9 cellular contexts compared by ENCODE assay signal in genomic region chr1:15799004-15799867, GRCh38.
A peak's percentile ranks its signal among the peaks of the same experiment; 100 is the strongest.
DNase-seq lines count a peak whose midpoint lies in the region; ATAC-seq and TF ChIP-seq lines count a peak whose summit lies in the region.
"Had no signal": no experiment of that assay in that cellular context is flagged by ENCODE, and none has a peak within 500 bp of the region (broad histone marks: within the 10 kb centered on the region; RNA-seq: fewer than 3 reads in every experiment).

No MANE protein-coding gene starts in this region.

- H3K27me3 ChIP-seq in subcutaneous abdominal adipose tissue (ENCODE audit: control insufficient read depth in 5 of 5, insufficient read depth in 4 of 5, low read length in 5 of 5) = no peaks in the 10 kb centered on the region

- no peaks in the 10 kb centered on the region for H3K9me3 Mint-ChIP-seq in activated T-cell treated with anti-CD3 and anti-CD28 coated beads, Interleukin-2, amount 50 U/mL, for 24 hours

- no peaks in the 10 kb centered on the region for H3K9me3 ChIP-seq in subcutaneous abdominal adipose tissue (ENCODE audit: control insufficient read depth in 5 of 5, low read length in 5 of 5)

- H3K36me3 Mint-ChIP-seq in activated T-cell treated with anti-CD3 and anti-CD28 coated beads, Interleukin-2, amount 50 U/mL, for 24 hours (ENCODE audit: low read depth) = no peaks in the 10 kb centered on the region
- H3K36me3 Mint-ChIP-seq: activated naive CD8-positive, alpha-beta T cell had no signal

- H3K4me1 Mint-ChIP-seq in activated T-cell treated with anti-CD3 and anti-CD28 coated beads, Interleukin-2, amount 50 U/mL, for 24 hours (ENCODE audit: low read depth) = peaks cover 8% of the 10 kb centered on the region

- H3K27me3 Mint-ChIP-seq in activated T-cell treated with anti-CD3 and anti-CD28 coated beads, Interleukin-2, amount 50 U/mL, for 24 hours = peaks cover 7% of the 10 kb centered on the region

- in situ Hi-C loops in astrocyte of the cerebellum (cut with HindIII; ENCODE audit: low sequenced_read_pairs) = no loop called here

- no peak overlapping the region for H3K27ac Mint-ChIP-seq in activated T-cell treated with anti-CD3 and anti-CD28 coated beads, Interleukin-2, amount 50 U/mL, for 24 hours
- H3K27ac Mint-ChIP-seq: activated naive CD8-positive, alpha-beta T cell had no signal

- no peak for TF ChIP-seq CTCF in astrocyte of the cerebellum (IDR thresholded peaks at IDR 0.05; ENCODE audit: low read depth, low read length, missing control alignments)

- DNase-seq in activated T-cell treated with anti-CD3 and anti-CD28 coated beads, Interleukin-2, amount 50 U/mL, for 48 hours = peak; percentile 29 to 47
- DNase-seq in activated T-cell treated with anti-CD3 and anti-CD28 coated beads, Interleukin-2, amount 50 U/mL, for 24 hours = no peak
- DNase-seq in astrocyte of the cerebellum (ENCODE audit: low read depth) (peak; percentile 90), kidney tubule cell (ENCODE audit: low spot score) (peak; percentile 99), NCI-H2227 treated with DMSO at 0.1 percent for 48 hours (lab: John Stamatoyannopoulos, UW) (no peak)

- peak overlapping the region; percentile 39 to 83 (median 63) for H3K9ac ChIP-seq in subcutaneous abdominal adipose tissue (ENCODE audit: low read length in 5 of 5)

- H3K4me3 ChIP-seq in astrocyte of the cerebellum (ENCODE audit: low read depth, low read length) (no peak overlapping the region), subcutaneous abdominal adipose tissue (ENCODE audit: low read depth in 1 of 5, low read length in 5 of 5) (peak overlapping the region in 1 of 5 donors; percentile 13)

- H3K27ac ChIP-seq in subcutaneous abdominal adipose tissue (ENCODE audit: low read depth, low read length) = peak overlapping the region; percentile 96

- no peak overlapping the region for H3K4me3 Mint-ChIP-seq in activated T-cell treated with anti-CD3 and anti-CD28 coated beads, Interleukin-2, amount 50 U/mL, for 24 hours
- H3K4me3 Mint-ChIP-seq: activated naive CD8-positive, alpha-beta T cell had no signal

- peaks cover 19 to 36% (median 27%) of the 10 kb centered on the region in 5 donors for H3K4me1 ChIP-seq in subcutaneous abdominal adipose tissue (ENCODE audit: control insufficient read depth in 5 of 5, insufficient read depth in 5 of 5, low read length in 5 of 5)

- H3K36me3 ChIP-seq in subcutaneous abdominal adipose tissue (ENCODE audit: control insufficient read depth in 5 of 5, insufficient read depth in 5 of 5, low read length in 5 of 5) = no peaks in the 10 kb centered on the region

- ATAC-seq in GM19397 (IDR thresholded peaks at IDR 0.05; ENCODE audit: unreplicated experiment) (no peak), GM18873 (IDR thresholded peaks at IDR 0.05; ENCODE audit: low FRiP score, unreplicated experiment) (no peak)

Comparison
In these comparisons a context has a peak if more than half of its experiments do, and no peak if none do; other contexts are left out.
1. DNase-seq: peak in activated T-cell treated with anti-CD3 and anti-CD28 coated beads, Interleukin-2, amount 50 U/mL, for 48 hours (2 of 2), astrocyte of the cerebellum (single experiment) and kidney tubule cell (single experiment); none in activated T-cell treated with anti-CD3 and anti-CD28 coated beads, Interleukin-2, amount 50 U/mL, for 24 hours (single experiment) and NCI-H2227 treated with DMSO at 0.1 percent for 48 hours (single experiment).